ENCODE assay signal across 8 cellular contexts in the genomic region with DNA sequence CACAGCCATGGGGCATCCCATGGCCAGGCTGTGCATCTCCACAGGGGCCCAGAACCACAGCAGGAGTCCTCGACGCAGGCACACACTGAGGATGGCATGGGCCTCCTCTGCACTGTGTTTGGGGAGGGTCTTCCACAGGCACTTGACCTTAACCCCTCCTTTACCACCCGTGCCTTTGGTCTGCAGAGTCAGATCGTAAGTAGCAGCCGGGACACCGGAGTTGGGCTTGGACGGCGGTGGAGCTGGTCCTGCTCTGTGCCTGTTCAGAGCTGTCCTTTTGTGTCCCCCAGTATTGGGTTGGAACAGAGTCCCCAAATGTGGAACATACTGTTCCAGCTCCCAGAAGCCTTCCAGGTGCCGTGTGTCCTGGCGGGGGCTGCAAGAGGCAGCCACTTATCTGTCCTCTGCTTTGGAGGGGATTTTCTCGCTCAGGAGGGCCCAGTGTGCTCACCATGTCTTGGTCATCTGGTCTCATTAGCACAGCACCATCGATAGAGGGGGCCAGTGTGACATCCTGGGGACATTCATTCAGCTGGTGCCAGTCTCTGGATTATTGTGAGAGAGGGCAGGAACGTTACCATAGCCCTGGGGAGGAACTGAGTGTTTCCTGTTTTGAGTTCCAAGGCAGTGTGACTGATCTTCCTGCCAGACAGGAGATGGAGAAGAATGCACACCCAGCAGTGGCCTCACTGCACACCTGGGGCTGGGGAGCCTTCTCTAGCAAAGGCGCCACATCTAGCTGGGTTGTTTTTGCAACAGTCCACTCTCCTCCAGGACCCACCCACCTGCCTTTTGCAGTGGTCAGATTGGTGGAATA. TPM values are rescaled to one million over a fixed set of nuclear protein-coding genes. Genes with fewer than 3 reads are reported as not detected.
DNase-seq lines count a peak whose midpoint lies in the region; ATAC-seq and TF ChIP-seq lines count a peak whose summit lies in the region.

No MANE protein-coding gene starts in this region.

- no peaks in the 10 kb centered on the region; the same call in 1 of the 2 replicates for H3K36me3 ChIP-seq in GM06990 (ENCODE audit: control insufficient read depth, insufficient read depth, low read length)
- peaks cover 0 to 3% (median under 1%) of the 10 kb centered on the region in 4 donors for H3K36me3 ChIP-seq in liver (ENCODE audit: control insufficient read depth in 4 of 4, insufficient read depth in 3 of 4, low read depth in 1 of 4, low read length in 3 of 4)
- H3K36me3 ChIP-seq in testis (ENCODE audit: low read depth, missing control alignments) = no peaks in the 10 kb centered on the region

- peak; percentile 92 to 95 for TF ChIP-seq RAD21 in liver (IDR thresholded peaks at IDR 0.05)

- intact Hi-C loops in testis (cut with DNase I; ENCODE audit: low total_unique reads) = no loop called here

- in situ Hi-C loops in ACHN (cut with HindIII; ENCODE audit: low pct_ligation_motif_present, low pct_unique_long_range_greater_than_20kb, low sequenced_read_pairs) = no loop called here

- ATAC-seq in T-cell (replicated peaks in 1 of 4) (peak; percentile 10 to 28 (median 21)), GM18520 (IDR thresholded peaks at IDR 0.05; ENCODE audit: unreplicated experiment) (no peak)

- no peak overlapping the region for H3K9ac ChIP-seq in liver (ENCODE audit: low read depth in 1 of 2, low read length in 2 of 2)

- peak overlapping the region in 2 of 3 donors; percentile 51 to 64 for H3K4me3 Mint-ChIP-seq in T-cell

- POLR2A ChIA-PET in T-cell (lab: Charles Lee) = no interaction called here

- H3K4me1 ChIP-seq in liver (ENCODE audit: control insufficient read depth in 4 of 4, insufficient read depth in 4 of 4, low read length in 3 of 4) (peaks cover 9 to 28% (median 22%) of the 10 kb centered on the region in 4 donors), testis (peaks cover 28% of the 10 kb centered on the region)

- DNase-seq in ACHN (peak; percentile 58), GM06990 (ENCODE audit: extremely low read depth, insufficient read length) (peak; percentile 64), M059J (ENCODE audit: low read depth) (peak; percentile 90), T-cell (peak in 11 of 34 experiments; percentile 24 to 61 (median 35)), cerebellum (ENCODE audit: low spot score) (peak; percentile 53), testis (peak; percentile 89)

- no peaks in the 10 kb centered on the region for H3K9me3 Mint-ChIP-seq in T-cell

- CTCF ChIA-PET in T-cell (lab: Charles Lee) = interaction anchor here (0.6 to 1.3 kb wide), 4 partner anchors 31 to 104 kb away, joined by 4 to 5 read pairs (median 4); no protein-coding TSS in a partner anchor

- H3K27ac ChIP-seq in liver (ENCODE audit: low read depth in 1 of 2, low read length in 2 of 2) = peak overlapping the region; percentile 3 to 56
- H3K27ac ChIP-seq in testis = no peak overlapping the region

- peak; percentile 85 for TF ChIP-seq CTCF in GM06990 (IDR thresholded peaks at IDR 0.05; ENCODE audit: insufficient read depth, low read length, poor library complexity, severe bottlenecking)
- peak; percentile 80 for TF ChIP-seq CTCF in liver (IDR thresholded peaks at IDR 0.05; ENCODE audit: low read depth, low read length, missing input control)
- peak; percentile 29 to 49 (median 48) for TF ChIP-seq CTCF in testis (IDR thresholded peaks at IDR 0.05)

- H3K27me3 ChIP-seq in GM06990 (replicated peaks; ENCODE audit: control insufficient read depth, insufficient read depth, low read length) (no peaks in the 10 kb centered on the region), liver (ENCODE audit: control insufficient read depth in 4 of 4, insufficient read depth in 4 of 4, low read length in 3 of 4) (no peaks in the 10 kb centered on the region), testis (no peaks in the 10 kb centered on the region)

- H3K27ac Mint-ChIP-seq in T-cell = peak overlapping the region; percentile 80

- H3K27me3 Mint-ChIP-seq in T-cell = no peaks in the 10 kb centered on the region

- H3K9me3 ChIP-seq in liver (ENCODE audit: control insufficient read depth in 4 of 4, low read length in 3 of 4) = no peaks in the 10 kb centered on the region
- H3K9me3 ChIP-seq in testis = no peaks in the 10 kb centered on the region

- no peak overlapping the region for H3K4me3 ChIP-seq in GM06990 (replicated peaks; ENCODE audit: low read depth, low read length)
- no peak overlapping the region for H3K4me3 ChIP-seq in liver (ENCODE audit: low read depth in 1 of 3, low read length in 3 of 3)
- H3K4me3 ChIP-seq in testis = no peak overlapping the region

- no peaks in the 10 kb centered on the region for H3K36me3 Mint-ChIP-seq in T-cell

- no peak for TF ChIP-seq POLR2A in testis (IDR thresholded peaks at IDR 0.05)

- peaks cover 28 to 47% (median 32%) of the 10 kb centered on the region in 3 donors for H3K4me1 Mint-ChIP-seq in T-cell

- 50% methylated on average over 14 of the region's 14 CpGs for WGBS in liver
- 72 to 74% methylated on average over 4 to 14 of the region's 14 CpGs for WGBS in testis, 2 donors

TF ChIP-seq in liver, 16 proteins besides CTCF, POLR2A, EP300 and RAD21 (continues in another document):
- TF ChIP-seq, protein P1, sequence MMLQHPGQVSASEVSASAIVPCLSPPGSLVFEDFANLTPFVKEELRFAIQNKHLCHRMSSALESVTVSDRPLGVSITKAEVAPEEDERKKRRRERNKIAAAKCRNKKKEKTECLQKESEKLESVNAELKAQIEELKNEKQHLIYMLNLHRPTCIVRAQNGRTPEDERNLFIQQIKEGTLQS (IDR thresholded peaks at IDR 0.05) = no peak
- TF ChIP-seq NR2F2 (IDR thresholded peaks at IDR 0.05) (peak; percentile 15), FOXA1 (IDR thresholded peaks at IDR 0.05) (no peak), EGR1 (IDR thresholded peaks at IDR 0.05; ENCODE audit: low read depth in 2 of 2) (no peak), TAF1 (conservative IDR thresholded peaks at IDR 0.05) (no peak), RXRA (IDR thresholded peaks at IDR 0.05) (peak; percentile 23 to 46), SP1 (IDR thresholded peaks at IDR 0.05) (peak; percentile 49), HNF4G (IDR thresholded peaks at IDR 0.05) (no peak), JUND (IDR thresholded peaks at IDR 0.05) (no peak), GABPA (IDR thresholded peaks at IDR 0.05 in 1 of 2, conservative IDR thresholded peaks at IDR 0.05 in 1 of 2) (no peak), HNF4A (conservative IDR thresholded peaks at IDR 0.05) (peak in 1 of 2 donors; percentile 22), FOXA2 (IDR thresholded peaks at IDR 0.05) (no peak), YY1 (IDR thresholded peaks at IDR 0.05) (no peak)
- TF ChIP-seq, protein P2, sequence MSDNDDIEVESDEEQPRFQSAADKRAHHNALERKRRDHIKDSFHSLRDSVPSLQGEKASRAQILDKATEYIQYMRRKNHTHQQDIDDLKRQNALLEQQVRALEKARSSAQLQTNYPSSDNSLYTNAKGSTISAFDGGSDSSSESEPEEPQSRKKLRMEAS (IDR thresholded peaks at IDR 0.05) = no peak
- TF ChIP-seq, protein P3, sequence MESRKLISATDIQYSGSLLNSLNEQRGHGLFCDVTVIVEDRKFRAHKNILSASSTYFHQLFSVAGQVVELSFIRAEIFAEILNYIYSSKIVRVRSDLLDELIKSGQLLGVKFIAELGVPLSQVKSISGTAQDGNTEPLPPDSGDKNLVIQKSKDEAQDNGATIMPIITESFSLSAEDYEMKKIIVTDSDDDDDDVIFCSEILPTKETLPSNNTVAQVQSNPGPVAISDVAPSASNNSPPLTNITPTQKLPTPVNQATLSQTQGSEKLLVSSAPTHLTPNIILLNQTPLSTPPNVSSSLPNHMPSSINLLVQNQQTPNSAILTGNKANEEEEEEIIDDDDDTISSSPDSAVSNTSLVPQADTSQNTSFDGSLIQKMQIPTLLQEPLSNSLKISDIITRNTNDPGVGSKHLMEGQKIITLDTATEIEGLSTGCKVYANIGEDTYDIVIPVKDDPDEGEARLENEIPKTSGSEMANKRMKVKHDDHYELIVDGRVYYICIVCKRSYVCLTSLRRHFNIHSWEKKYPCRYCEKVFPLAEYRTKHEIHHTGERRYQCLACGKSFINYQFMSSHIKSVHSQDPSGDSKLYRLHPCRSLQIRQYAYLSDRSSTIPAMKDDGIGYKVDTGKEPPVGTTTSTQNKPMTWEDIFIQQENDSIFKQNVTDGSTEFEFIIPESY (IDR thresholded peaks at IDR 0.05) = no peak

RNA-seq across cellular contexts. Expression of a gene that starts 12.4 kb away (rescaled TPM):
- total RNA-seq in M059J (2014; rRNA removed; shearing (Covaris generic)) = 70.9 and 83.7 TPM in 2 replicates
- 10 to 100 TPM; 28.2 to 42.7 (median 39.6) TPM for total RNA-seq in T-cell
- 13.8 TPM for total RNA-seq in cerebellum
- 10 to 100 TPM; 17.2 to 98.1 TPM for total RNA-seq in liver
- polyA plus RNA-seq in liver = 10 to 100 TPM; 34.2 to 80.0 TPM
- 10 to 100 TPM; 57.9 to 64.2 TPM for total RNA-seq in testis
- 58.3 TPM for polyA plus RNA-seq in testis (ENCODE audit: insufficient read depth, low read depth, low replicate concordance)

RNA-seq across cellular contexts. Expression of a gene that starts 12.6 kb away (rescaled TPM):
- 11.0 and 26.2 TPM in 2 replicates for total RNA-seq in M059J (2014; rRNA removed; shearing (Covaris generic))
- total RNA-seq in T-cell = 10 to 100 TPM; 15.7 to 22.1 (median 15.9) TPM
- total RNA-seq in cerebellum = 13.1 TPM
- total RNA-seq in liver = 10 to 100 TPM; 10.4 to 20.2 TPM
- 10 to 100 TPM; 12.5 to 15.6 TPM for polyA plus RNA-seq in liver
- total RNA-seq in testis = 10 to 100 TPM; 11.9 to 18.3 TPM
- polyA plus RNA-seq in testis (ENCODE audit: insufficient read depth, low read depth, low replicate concordance) = 10.6 TPM

RNA-seq across cellular contexts. Expression of a gene that starts 29.8 kb away (rescaled TPM):
- total RNA-seq in M059J (2014; rRNA removed; shearing (Covaris generic)) = 20.4 and 44.2 TPM in 2 replicates
- total RNA-seq in T-cell (100 to 1,000 TPM in 2 of 5 donors, 10 to 100 TPM in 3; 61.5 to 167 (median 65.0) TPM), cerebellum (9.2 TPM), liver (10 to 100 TPM; 14.5 to 33.8 TPM), testis (10 to 100 TPM; 68.2 to 89.9 TPM)
- polyA plus RNA-seq in liver (10 to 100 TPM; 22.3 to 44.0 TPM), testis (ENCODE audit: insufficient read depth, low read depth, low replicate concordance) (50.8 TPM)

Comparison
In these comparisons a context has a peak if more than half of its experiments do, and no peak if none do; other contexts are left out.
1. H3K27ac ChIP-seq: peak in liver (2 of 2); none in testis (0 of 2).
2. Peak in every context shown above with its lines, with median percentiles within 50 percentile points of each other: CTCF ChIP-seq.